In the genomic region with DNA sequence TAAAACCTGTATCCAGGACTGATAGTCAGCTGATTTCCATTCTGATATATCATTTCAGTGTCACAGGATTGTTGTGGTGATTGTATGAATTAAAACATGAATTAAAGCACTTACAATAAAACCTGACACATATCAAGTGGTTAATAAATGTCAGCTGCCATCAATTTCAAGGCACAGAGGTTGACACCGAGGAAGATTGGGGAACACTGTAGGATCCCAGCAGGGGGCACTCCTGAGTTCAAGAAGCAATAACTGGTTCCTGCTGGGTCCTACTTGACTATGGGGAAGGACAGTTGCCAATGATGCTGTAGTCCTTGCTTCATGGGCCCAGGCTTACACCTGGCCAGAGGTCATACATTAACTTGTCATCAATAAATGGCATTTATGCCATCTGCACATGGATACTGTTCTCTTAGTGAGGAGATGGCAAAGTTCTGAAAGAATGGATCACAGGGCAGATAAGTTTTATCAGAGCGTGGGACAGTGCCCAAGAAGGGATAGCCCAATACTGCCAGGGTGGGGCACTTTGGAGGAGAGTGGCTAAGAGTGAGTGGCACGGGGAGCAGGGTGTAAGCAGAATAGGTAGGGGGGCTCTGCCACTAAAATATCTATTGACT, we compare ENCODE assay signal across 8 cellular contexts. TPM values are rescaled to one million over a fixed set of nuclear protein-coding genes. Genes with fewer than 3 reads are reported as not detected.
DNase-seq lines count a peak whose midpoint lies in the region; ATAC-seq and TF ChIP-seq lines count a peak whose summit lies in the region.

No MANE protein-coding gene starts in this region.

- H3K9me3 Mint-ChIP-seq in GM23338, result no peaks in the 10 kb centered on the region

- no peak overlapping the region for H3K4me2 ChIP-seq in GM23338
- no peak overlapping the region for H3K4me2 ChIP-seq in OCI-LY1 (ENCODE audit: low read length)
- H3K4me2 ChIP-seq in smooth muscle cell, result no peak overlapping the region
- no peak overlapping the region for H3K4me2 ChIP-seq in osteoblast (ENCODE audit: insufficient read depth, low read length)

- H3K4me1 ChIP-seq in GM23338 (ENCODE audit: insufficient read depth) (peaks cover 5% of the 10 kb centered on the region; the same call in 1 of the 2 replicates), OCI-LY1 (ENCODE audit: insufficient read depth, low read length, severe bottlenecking) (peaks cover 48% of the 10 kb centered on the region), smooth muscle cell (ENCODE audit: low read depth) (peaks cover 12% of the 10 kb centered on the region), osteoblast (ENCODE audit: insufficient read depth, low read length) (peaks cover 10% of the 10 kb centered on the region)

- no peak overlapping the region for H2AFZ ChIP-seq in GM23338
- no peak overlapping the region for H2AFZ ChIP-seq in OCI-LY1 (ENCODE audit: low read length)
- H2AFZ ChIP-seq in smooth muscle cell (ENCODE audit: low read depth), result no peak overlapping the region
- no peak overlapping the region for H2AFZ ChIP-seq in osteoblast (ENCODE audit: low read length)

- H3K9ac ChIP-seq in OCI-LY1 (ENCODE audit: low read length) (no peak overlapping the region), smooth muscle cell (ENCODE audit: low read depth) (no peak overlapping the region)

- DNase-seq in DMS53 treated with DMSO at 0.1 percent for 48 hours (lab: John Stamatoyannopoulos, UW; ENCODE audit: unreplicated experiment) (peak; percentile 60), GM23338 (ENCODE audit: low spot score) (peak; percentile 89), fibroblast of mammary gland (ENCODE audit: low read depth) (peak; percentile 37), smooth muscle cell (lab: John Stamatoyannopoulos, UW; ENCODE audit: unreplicated experiment) (no peak), AG08395 (ENCODE audit: low spot score) (no peak), osteoblast (ENCODE audit: insufficient read length, low spot score, missing footprints) (no peak)

- peaks cover 17% of the 10 kb centered on the region for H3K4me1 Mint-ChIP-seq in GM23338

- H4K20me1 ChIP-seq in GM23338 (replicated peaks; ENCODE audit: insufficient read depth) (no peaks in the 10 kb centered on the region; the same call in 1 of the 2 replicates), OCI-LY1 (ENCODE audit: insufficient read depth, low read length) (no peaks in the 10 kb centered on the region), smooth muscle cell (ENCODE audit: low read depth) (no peaks in the 10 kb centered on the region), osteoblast (ENCODE audit: insufficient read depth, low read length) (no peaks in the 10 kb centered on the region)

- no peak overlapping the region for H3K27ac ChIP-seq in GM23338 (ENCODE audit: low read depth)
- no peak overlapping the region for H3K27ac ChIP-seq in OCI-LY1 (ENCODE audit: low read depth, low read length, poor library complexity, severe bottlenecking)
- H3K27ac ChIP-seq in smooth muscle cell (ENCODE audit: low read depth), result no peak overlapping the region
- no peak overlapping the region for H3K27ac ChIP-seq in osteoblast (ENCODE audit: low read depth, low read length)

- WGBS in smooth muscle cell (ENCODE audit: low lambda C conversion rate), result 81% methylated on average over 3 of the region's 3 CpGs

- H3F3A ChIP-seq in GM23338 (replicated peaks; ENCODE audit: low read depth) (no peaks in the 10 kb centered on the region), OCI-LY1 (ENCODE audit: insufficient read depth, low read length) (no peaks in the 10 kb centered on the region), smooth muscle cell (ENCODE audit: low read depth) (no peaks in the 10 kb centered on the region)

- H3K27me3 ChIP-seq in GM23338 (ENCODE audit: insufficient read depth) (peaks cover 32% of the 10 kb centered on the region), OCI-LY1 (ENCODE audit: insufficient read depth, low read length) (no peaks in the 10 kb centered on the region), smooth muscle cell (ENCODE audit: low read depth) (no peaks in the 10 kb centered on the region), osteoblast (ENCODE audit: insufficient read depth, low read length) (peaks cover 3% of the 10 kb centered on the region)

- H3K9me2 ChIP-seq in GM23338 (ENCODE audit: insufficient read depth) (no peaks in the 10 kb centered on the region), OCI-LY1 (ENCODE audit: low read depth, low read length) (no peaks in the 10 kb centered on the region)

- H3K4me3 ChIP-seq in GM23338, result no peak overlapping the region
- H3K4me3 ChIP-seq in OCI-LY1 (ENCODE audit: low read depth, low read length, poor library complexity, severe bottlenecking), result no peak overlapping the region
- H3K4me3 ChIP-seq in fibroblast of mammary gland (ENCODE audit: control insufficient read depth, low read depth, low read length), result no peak overlapping the region
- H3K4me3 ChIP-seq in smooth muscle cell, result no peak overlapping the region
- no peak overlapping the region for H3K4me3 ChIP-seq in osteoblast (ENCODE audit: insufficient read depth, low read length)

- H3K27ac Mint-ChIP-seq in GM23338, result no peak overlapping the region

- no peaks in the 10 kb centered on the region for H3K36me3 ChIP-seq in GM23338 (ENCODE audit: insufficient read depth)
- no peaks in the 10 kb centered on the region for H3K36me3 ChIP-seq in OCI-LY1 (ENCODE audit: insufficient read depth, low read length)
- H3K36me3 ChIP-seq in smooth muscle cell (ENCODE audit: low read depth), result no peaks in the 10 kb centered on the region
- H3K36me3 ChIP-seq in osteoblast (ENCODE audit: insufficient read depth, low read length), result no peaks in the 10 kb centered on the region

- TF ChIP-seq CTCF in GM23338 (conservative IDR thresholded peaks at IDR 0.05; ENCODE audit: low read depth in 2 of 2) (peak; percentile 66 to 86), OCI-LY1 (IDR thresholded peaks at IDR 0.05; ENCODE audit: low read length) (peak; percentile 94), fibroblast of mammary gland (conservative IDR thresholded peaks at IDR 0.05; ENCODE audit: control insufficient read depth, insufficient read depth, low read depth, low read length) (peak; percentile 51), smooth muscle cell (IDR thresholded peaks at IDR 0.05; ENCODE audit: borderline replicate concordance, insufficient read depth, poor library complexity, severe bottlenecking) (peak; percentile 29), osteoblast (IDR thresholded peaks at IDR 0.05; ENCODE audit: extremely low read depth, low read depth, low read length) (no peak)

- H3K9me3 ChIP-seq in OCI-LY1 (ENCODE audit: low read length) (no peaks in the 10 kb centered on the region), smooth muscle cell (replicated peaks; ENCODE audit: low read depth) (no peaks in the 10 kb centered on the region), osteoblast (ENCODE audit: low read depth, low read length) (no peaks in the 10 kb centered on the region)

- no peaks in the 10 kb centered on the region for H3K79me2 ChIP-seq in GM23338 (replicated peaks; ENCODE audit: insufficient read depth)
- no peaks in the 10 kb centered on the region for H3K79me2 ChIP-seq in OCI-LY1 (ENCODE audit: insufficient read depth, low read length)
- no peaks in the 10 kb centered on the region for H3K79me2 ChIP-seq in smooth muscle cell (ENCODE audit: low read depth)
- no peaks in the 10 kb centered on the region for H3K79me2 ChIP-seq in osteoblast (ENCODE audit: insufficient read depth, low read length)

- peaks cover 5% of the 10 kb centered on the region for H3K27me3 Mint-ChIP-seq in GM23338 (ENCODE audit: insufficient read depth, low read depth, poor library complexity)

- no peak overlapping the region for H3K4me3 Mint-ChIP-seq in GM23338

- no peaks in the 10 kb centered on the region for H3K36me3 Mint-ChIP-seq in GM23338 (ENCODE audit: low read depth)

- ATAC-seq in GM23338 (peak; percentile 90), GM19452 (IDR thresholded peaks at IDR 0.05; ENCODE audit: unreplicated experiment) (no peak)

TF ChIP-seq in GM23338, 12 proteins besides CTCF, POLR2A, EP300 and RAD21 (continues in another document):
- TF ChIP-seq POLR2AphosphoS5 (IDR thresholded peaks at IDR 0.05; ENCODE audit: low read depth) (no peak), ZNF331 (CRISPR knock-in tag; IDR thresholded peaks at IDR 0.05; ENCODE audit: low read depth) (no peak), EZH2 (IDR thresholded peaks at IDR 0.05; ENCODE audit: low read depth, unreplicated experiment) (no peak), JUNB (IDR thresholded peaks at IDR 0.05; ENCODE audit: unreplicated experiment) (no peak), ZNF114 (CRISPR knock-in tag; IDR thresholded peaks at IDR 0.05) (no peak), EZH2phosphoT487 (IDR thresholded peaks at IDR 0.05; ENCODE audit: unreplicated experiment) (no peak), CREB1 (CRISPR knock-in tag; IDR thresholded peaks at IDR 0.05; ENCODE audit: low read depth) (no peak), STAT1 (IDR thresholded peaks at IDR 0.05; ENCODE audit: unreplicated experiment) (no peak), NANOG (IDR thresholded peaks at IDR 0.05; ENCODE audit: borderline replicate concordance) (no peak)
- TF ChIP-seq, protein P1, sequence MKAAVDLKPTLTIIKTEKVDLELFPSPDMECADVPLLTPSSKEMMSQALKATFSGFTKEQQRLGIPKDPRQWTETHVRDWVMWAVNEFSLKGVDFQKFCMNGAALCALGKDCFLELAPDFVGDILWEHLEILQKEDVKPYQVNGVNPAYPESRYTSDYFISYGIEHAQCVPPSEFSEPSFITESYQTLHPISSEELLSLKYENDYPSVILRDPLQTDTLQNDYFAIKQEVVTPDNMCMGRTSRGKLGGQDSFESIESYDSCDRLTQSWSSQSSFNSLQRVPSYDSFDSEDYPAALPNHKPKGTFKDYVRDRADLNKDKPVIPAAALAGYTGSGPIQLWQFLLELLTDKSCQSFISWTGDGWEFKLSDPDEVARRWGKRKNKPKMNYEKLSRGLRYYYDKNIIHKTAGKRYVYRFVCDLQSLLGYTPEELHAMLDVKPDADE (IDR thresholded peaks at IDR 0.05), result no peak

RNA-seq across cellular contexts. Expression of a gene that starts 24.1 kb away (rescaled TPM):
- 1.4 TPM in 2 replicates for total RNA-seq in GM23338 (2014; rRNA removed; shearing (Covaris generic))
- polyA plus RNA-seq in GM23338 (2016; fragmentation: Nextera tagmentation; extraction: Ambion mirVana) (0.34 and 0.42 TPM in 2 replicates), smooth muscle cell (25.3 and 36.2 TPM in 2 replicates)
- total RNA-seq in smooth muscle cell (32.4 and 42.1 TPM in 2 replicates), osteoblast (40.5 and 45.4 TPM in 2 replicates)

Comparison
In these comparisons a context has a peak if more than half of its experiments do, and no peak if none do; other contexts are left out.
1. DNase-seq: peak in DMS53 treated with DMSO at 0.1 percent for 48 hours (single experiment), GM23338 (single experiment) and fibroblast of mammary gland (single experiment); none in smooth muscle cell (single experiment), AG08395 (single experiment) and osteoblast (single experiment).
2. RNA of a gene that starts 24.1 kb away (total RNA-seq): 40.5 to 45.4 TPM in osteoblast and 32.4 to 42.1 TPM in smooth muscle cell; 1.4 TPM in GM23338; every median in the first group is over 10 times any median in the second.